8 cellular contexts compared by ENCODE assay signal in genomic region chr1:52404975-52405338, GRCh38. TPM values are rescaled to one million over a fixed set of nuclear protein-coding genes. Genes with fewer than 3 reads are reported as not detected.
A peak's percentile ranks its signal among the peaks of the same experiment; 100 is the strongest.
DNase-seq lines count a peak whose midpoint lies in the region; ATAC-seq and TF ChIP-seq lines count a peak whose summit lies in the region.

No MANE protein-coding gene starts in this region.

- no peaks in the 10 kb centered on the region for H3K27me3 ChIP-seq in kidney epithelial cell (ENCODE audit: control insufficient read depth, insufficient read depth, low read length)

- peak overlapping the region; percentile 98 for H3K27ac Mint-ChIP-seq in T-helper 2 cell treated with Interferon-gamma antibody and Interleukin-4, amounts not matched to agents 5 μg/mL and 100 μg/mL, for 36 hours

- H3K27ac ChIP-seq in adipose tissue (ENCODE audit: low read depth, low read length) (peak overlapping the region; percentile 61), temporal lobe (ENCODE audit: low read depth, low read length) (peak overlapping the region; percentile 53)

- H3K36me3 Mint-ChIP-seq in T-helper 2 cell treated with Interferon-gamma antibody and Interleukin-4, amounts not matched to agents 5 μg/mL and 100 μg/mL, for 36 hours (ENCODE audit: low read depth), result peaks cover 59% of the 10 kb centered on the region

- H3K4me3 ChIP-seq in kidney epithelial cell (ENCODE audit: low read depth, low read length), result peak overlapping the region; percentile 76

- H3K4me3 Mint-ChIP-seq in T-helper 2 cell treated with Interferon-gamma antibody and Interleukin-4, amounts not matched to agents 5 μg/mL and 100 μg/mL, for 36 hours, result peak overlapping the region; percentile 99

- no peaks in the 10 kb centered on the region for H3K27me3 Mint-ChIP-seq in T-helper 2 cell treated with Interferon-gamma antibody and Interleukin-4, amounts not matched to agents 5 μg/mL and 100 μg/mL, for 36 hours (ENCODE audit: low read depth)

- no peaks in the 10 kb centered on the region for H3K36me3 ChIP-seq in kidney epithelial cell (ENCODE audit: control insufficient read depth, insufficient read depth, low read length)

- no peak for TF ChIP-seq CTCF in kidney epithelial cell (IDR thresholded peaks at IDR 0.05; ENCODE audit: insufficient read depth, low read length, poor library complexity, severe bottlenecking)

- peaks cover 33% of the 10 kb centered on the region for H3K4me1 Mint-ChIP-seq in T-helper 2 cell treated with Interferon-gamma antibody and Interleukin-4, amounts not matched to agents 5 μg/mL and 100 μg/mL, for 36 hours (ENCODE audit: low read depth)

- DNase-seq in T-helper 2 cell treated with Interferon-gamma antibody and Interleukin-4, amounts not matched to agents 5 μg/mL and 100 μg/mL, for 36 hours (ENCODE audit: low spot score), result no peak
- DNase-seq in T-helper 2 cell (no peak), kidney epithelial cell (ENCODE audit: low read depth) (no peak), NCI-H187 (lab: John Stamatoyannopoulos, UW) (no peak)
- DNase-seq in activated effector memory CD4-positive, alpha-beta T cell treated with anti-CD3 and anti-CD28 coated beads, Interleukin-2, amount 50 U/mL, for 16 hours, result no peak

- no peaks in the 10 kb centered on the region for H3K9me3 Mint-ChIP-seq in T-helper 2 cell treated with Interferon-gamma antibody and Interleukin-4, amounts not matched to agents 5 μg/mL and 100 μg/mL, for 36 hours

- WGBS in adipose tissue, 3 donors, result 2 to 7% (median 3%) methylated on average over 8 of the region's 8 CpGs

- ATAC-seq in GM21737 (IDR thresholded peaks at IDR 0.05; ENCODE audit: unreplicated experiment), result no peak

RNA-seq across cellular contexts. Expression of gene PRPF38A, which starts 0.6 kb away (rescaled TPM):
- polyA plus RNA-seq in adipose tissue, result 10 to 100 TPM; 11.7 to 17.7 (median 14.1) TPM
- 14.2 and 18.2 TPM in 2 replicates for total RNA-seq in kidney epithelial cell
- 17.2 TPM for total RNA-seq in temporal lobe

RNA-seq across cellular contexts. Expression of gene ORC1, which starts 0.7 kb away (rescaled TPM):
- under 1 TPM; 0.19 to 0.34 (median 0.30) TPM for polyA plus RNA-seq in adipose tissue
- total RNA-seq in kidney epithelial cell (2.2 and 2.7 TPM in 2 replicates), temporal lobe (0.98 TPM)

RNA-seq across cellular contexts. Expression of gene CC2D1B, which starts 39.0 kb away (rescaled TPM):
- polyA plus RNA-seq in adipose tissue, result 10 to 100 TPM; 12.6 to 18.5 (median 15.6) TPM
- total RNA-seq in kidney epithelial cell (53.9 and 55.4 TPM in 2 replicates), temporal lobe (6.9 TPM)
